In genomic region chr1:243716901-243717300, GRCh38 we compare ENCODE assay signal across 29 cellular contexts.
DNase-seq lines count a peak whose midpoint lies in the region; ATAC-seq and TF ChIP-seq lines count a peak whose summit lies in the region.
"Had no signal": no experiment of that assay in that cellular context is flagged by ENCODE, and none has a peak within 500 bp of the region (broad histone marks: within the 10 kb centered on the region; RNA-seq: fewer than 3 reads in every experiment).

No MANE protein-coding gene starts in this region.

- no peak for TF ChIP-seq CTCF in adrenal gland (IDR thresholded peaks at IDR 0.05)

- 95 to 100% (median 100%) methylated on average over 1 of the region's 1 CpG for WGBS in adrenal gland, 4 donors

- H3K36me3 ChIP-seq in adipocyte (ENCODE audit: control insufficient read depth, insufficient read depth, low read length, severe bottlenecking): no peaks in the 10 kb centered on the region
- no peaks in the 10 kb centered on the region for H3K36me3 ChIP-seq in CD8-positive, alpha-beta memory T cell (ENCODE audit: insufficient read depth, low read length)
- no peaks in the 10 kb centered on the region for H3K36me3 ChIP-seq in adrenal gland (replicated peaks in 1 of 2)
- H3K36me3 ChIP-seq: gastroesophageal sphincter had no signal

- H3K9me3 Mint-ChIP-seq in CD8-positive, alpha-beta memory T cell: no peaks in the 10 kb centered on the region
- H3K9me3 Mint-ChIP-seq: activated CD4-positive, alpha-beta memory T cell treated with anti-CD3 and anti-CD28 coated beads for 36 hours; activated naive CD8-positive, alpha-beta T cell treated with anti-CD3 and anti-CD28 coated beads for 36 hours; IgD-negative memory B cell; memory B cell had no signal

- intact Hi-C loops in adrenal gland (cut with DNase I): no loop called here

- peaks cover 0 to 6% (median 2%) of the 10 kb centered on the region in 3 donors for H3K36me3 Mint-ChIP-seq in CD8-positive, alpha-beta memory T cell

- peaks cover 41 to 75% (median 65%) of the 10 kb centered on the region in 3 donors for H3K4me1 Mint-ChIP-seq in CD8-positive, alpha-beta memory T cell

- H3K9me3 ChIP-seq in adipocyte (ENCODE audit: control insufficient read depth, low read length) (no peaks in the 10 kb centered on the region), adrenal gland (replicated peaks in 1 of 3) (no peaks in the 10 kb centered on the region)
- no peaks in the 10 kb centered on the region for H3K9me3 ChIP-seq in CD8-positive, alpha-beta memory T cell (ENCODE audit: low read length)
- H3K9me3 ChIP-seq: gastroesophageal sphincter had no signal

- H3K9ac ChIP-seq in adipocyte (ENCODE audit: low read length): no peak overlapping the region
- H3K9ac ChIP-seq: BLaER1 treated with 17β-estradiol and CSF1 and Interleukin-3, amounts not matched to agents 10 nM and 100 nM had no signal

- H3K4me3 Mint-ChIP-seq in CD8-positive, alpha-beta memory T cell: no peak overlapping the region
- H3K4me3 Mint-ChIP-seq: activated CD4-positive, alpha-beta memory T cell treated with anti-CD3 and anti-CD28 coated beads for 36 hours; activated naive CD8-positive, alpha-beta T cell treated with anti-CD3 and anti-CD28 coated beads for 36 hours; IgD-negative memory B cell; memory B cell had no signal

- peaks cover 43% of the 10 kb centered on the region for H3K4me1 ChIP-seq in adipocyte (ENCODE audit: control insufficient read depth, insufficient read depth, low read length)
- H3K4me1 ChIP-seq in CD8-positive, alpha-beta memory T cell (ENCODE audit: insufficient read depth, low read length): peaks cover 4% of the 10 kb centered on the region
- H3K4me1 ChIP-seq in adrenal gland (replicated peaks in 1 of 2): peaks cover 0 to 40% of the 10 kb centered on the region in 2 donors

- no peaks in the 10 kb centered on the region for H3K27me3 Mint-ChIP-seq in CD8-positive, alpha-beta memory T cell
- H3K27me3 Mint-ChIP-seq: activated CD4-positive, alpha-beta memory T cell treated with anti-CD3 and anti-CD28 coated beads for 36 hours; activated naive CD8-positive, alpha-beta T cell treated with anti-CD3 and anti-CD28 coated beads for 36 hours; IgD-negative memory B cell; memory B cell had no signal

- DNase-seq in GM03348 (ENCODE audit: low spot score) (peak; percentile 20), HT1080 (ENCODE audit: low read depth) (peak; percentile 8), adipocyte (ENCODE audit: low read depth) (peak; percentile 29), iris pigment epithelial cell (ENCODE audit: low read depth) (peak; percentile 56), adrenal gland (no peak)
- DNase-seq in CD8-positive, alpha-beta memory T cell: no peak
- DNase-seq: activated CD4-positive, alpha-beta memory T cell treated with anti-CD3 and anti-CD28 coated beads for 36 hours; activated CD4-positive, CD25-positive, alpha-beta regulatory T cell; activated CD8-positive, alpha-beta memory T cell treated with anti-CD3 and anti-CD28 coated beads, Interleukin-2, amount 50 U/mL, for 48 hours; activated effector memory CD4-positive, alpha-beta T cell treated with Interleukin-2 at 50 U/mL for 16 hours; activated naive CD8-positive, alpha-beta T cell treated with anti-CD3 and anti-CD28 coated beads for 36 hours; Calu3; cortex of kidney; H7; kidney glomerular epithelial cell; NCI-H1105; NCI-H2081; NCI-H345; occipital lobe; OCI-M1; T1000 had no signal

- POLR2A ChIA-PET in CD8-positive, alpha-beta memory T cell (lab: Charles Lee): no interaction called here

- H3K4me3 ChIP-seq in adipocyte (ENCODE audit: low read length): no peak overlapping the region
- H3K4me3 ChIP-seq in CD8-positive, alpha-beta memory T cell (ENCODE audit: low read length): no peak overlapping the region
- H3K4me3 ChIP-seq in adrenal gland: no peak overlapping the region
- H3K4me3 ChIP-seq: BLaER1 treated with 17β-estradiol and CSF1 and Interleukin-3, amounts not matched to agents 10 nM and 100 nM; gastroesophageal sphincter; skin epidermis had no signal

- no peak overlapping the region for H3K27ac ChIP-seq in CD8-positive, alpha-beta memory T cell (ENCODE audit: low read depth, low read length)
- H3K27ac ChIP-seq in adrenal gland: no peak overlapping the region
- H3K27ac ChIP-seq: BLaER1 treated with 17β-estradiol and CSF1 and Interleukin-3, amounts not matched to agents 10 nM and 100 nM; gastroesophageal sphincter; skin epidermis had no signal

- H3K27me3 ChIP-seq in adipocyte (replicated peaks; ENCODE audit: control insufficient read depth, insufficient read depth, low read length): no peaks in the 10 kb centered on the region
- no peaks in the 10 kb centered on the region for H3K27me3 ChIP-seq in CD8-positive, alpha-beta memory T cell (ENCODE audit: insufficient read depth, low read length, poor library complexity, severe bottlenecking)
- H3K27me3 ChIP-seq in adrenal gland: no peaks in the 10 kb centered on the region
- H3K27me3 ChIP-seq: BLaER1 treated with 17β-estradiol and CSF1 and Interleukin-3, amounts not matched to agents 10 nM and 100 nM; gastroesophageal sphincter had no signal

- CTCF ChIA-PET in CD8-positive, alpha-beta memory T cell (lab: Charles Lee): interaction anchor here (0.6 kb wide), 1 partner anchor 728 kb away, joined by 3 read pairs; no protein-coding TSS in a partner anchor

- H3K27ac Mint-ChIP-seq in CD8-positive, alpha-beta memory T cell: peak overlapping the region in 2 of 8 donors; percentile 5
- H3K27ac Mint-ChIP-seq: activated CD4-positive, alpha-beta memory T cell treated with anti-CD3 and anti-CD28 coated beads for 36 hours; activated naive CD8-positive, alpha-beta T cell treated with anti-CD3 and anti-CD28 coated beads for 36 hours; IgD-negative memory B cell; memory B cell had no signal

- no peak for TF ChIP-seq POLR2A in adrenal gland (IDR thresholded peaks at IDR 0.05)

- ATAC-seq in GM21723 (IDR thresholded peaks at IDR 0.05; ENCODE audit: unreplicated experiment): no peak
- no peak for ATAC-seq in HG03097 (IDR thresholded peaks at IDR 0.05; ENCODE audit: low FRiP score, unreplicated experiment)
- ATAC-seq: gastroesophageal sphincter, Right ventricle myocardium inferior had no signal

Comparison
In these comparisons a context has a peak if more than half of its experiments do, and no peak if none do; other contexts are left out.
1. DNase-seq: peak in GM03348 (single experiment), HT1080 (single experiment), adipocyte (single experiment) and iris pigment epithelial cell (single experiment); none in CD8-positive, alpha-beta memory T cell (0 of 5) and adrenal gland (0 of 7).